In the genomic region with DNA sequence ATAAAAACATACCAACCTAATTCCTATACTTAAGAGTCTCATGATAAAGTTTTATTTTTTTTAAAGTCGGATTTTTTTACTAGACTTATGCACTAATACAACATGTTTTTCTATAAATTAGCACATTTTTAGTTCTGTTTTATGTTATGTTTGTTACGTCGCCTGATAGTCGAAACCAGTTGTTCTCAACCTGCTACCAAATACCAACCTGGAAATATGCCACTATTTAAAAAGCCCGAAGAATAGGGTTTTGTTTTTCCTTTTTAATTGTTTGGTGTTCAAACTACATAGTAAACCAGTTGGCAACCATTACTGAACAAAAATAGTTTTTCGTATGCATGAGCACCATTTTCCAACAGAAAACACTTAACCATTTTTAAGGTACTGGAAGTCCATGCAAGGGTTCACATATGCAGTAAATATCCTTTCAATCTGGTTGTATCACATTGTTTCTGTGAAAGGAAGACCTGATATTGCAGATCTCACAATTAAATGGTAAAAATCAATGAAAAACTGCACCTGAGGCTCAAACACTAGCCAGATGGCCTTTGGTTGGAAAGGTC, we compare ENCODE assay signal across 7 cellular contexts. TPM values are rescaled to one million over a fixed set of nuclear protein-coding genes. Genes with fewer than 3 reads are reported as not detected.
DNase-seq lines count a peak whose midpoint lies in the region; ATAC-seq, FAIRE-seq and TF ChIP-seq lines count a peak whose summit lies in the region.

No MANE protein-coding gene starts in this region.

- H3K9me3 ChIP-seq in HUES6 (ENCODE audit: control insufficient read depth, insufficient read depth, low read depth, low read length) (no peaks in the 10 kb centered on the region), adipocyte (ENCODE audit: control insufficient read depth, low read length) (no peaks in the 10 kb centered on the region), keratinocyte (ENCODE audit: control insufficient read depth, low read depth, low read length) (no peaks in the 10 kb centered on the region)

- no peaks in the 10 kb centered on the region for H3K36me3 ChIP-seq in HUES6 (ENCODE audit: control insufficient read depth, insufficient read depth, low read length)
- H3K36me3 ChIP-seq in adipocyte (ENCODE audit: control insufficient read depth, insufficient read depth, low read length, severe bottlenecking) = no peaks in the 10 kb centered on the region
- H3K36me3 ChIP-seq in keratinocyte (ENCODE audit: control insufficient read depth in 2 of 2, extremely low read depth in 1 of 2, insufficient read depth in 2 of 2, low read length in 2 of 2) = no peaks in the 10 kb centered on the region

- no peaks in the 10 kb centered on the region for H4K20me1 ChIP-seq in keratinocyte (ENCODE audit: control insufficient read depth, extremely low read depth, insufficient read depth, low read length)

- H3K9ac ChIP-seq in HUES6 (ENCODE audit: low read length) (peak overlapping the region; percentile 88), adipocyte (ENCODE audit: low read length) (peak overlapping the region; percentile 92), keratinocyte (ENCODE audit: control insufficient read depth, extremely low read depth, insufficient read depth, low read length) (peak overlapping the region; percentile 89)

- FAIRE-seq in keratinocyte (lab: Jason Lieb, UNC) = no peak

- DNase-seq in adipocyte (ENCODE audit: low read depth) (peak; percentile 34), keratinocyte (ENCODE audit: low read depth, low spot score) (no peak), DMS153 (lab: John Stamatoyannopoulos, UW) (no peak), HUDEP-2 (lab: John Stamatoyannopoulos, UW; ENCODE audit: unreplicated experiment in 76 of 76) (no peak)
- DNase-seq in stimulated activated naive CD8-positive, alpha-beta T cell treated with anti-CD3 and anti-CD28 coated beads, Interleukin-15, amount 100 ng/mL, for 72 hours = no peak

- H3K4me3 Mint-ChIP-seq in stimulated activated naive CD8-positive, alpha-beta T cell treated with anti-CD3 and anti-CD28 coated beads, Interleukin-15, amount 100 ng/mL, for 72 hours = peak overlapping the region; percentile 48 to 54

- H3K27ac ChIP-seq in HUES6 (ENCODE audit: low read depth, low read length) (peak overlapping the region; percentile 87; the same call in 1 of the 2 replicates), keratinocyte (ENCODE audit: control insufficient read depth, insufficient read depth, low read length) (peak overlapping the region; percentile 72)

- H3K27ac Mint-ChIP-seq in stimulated activated naive CD8-positive, alpha-beta T cell treated with anti-CD3 and anti-CD28 coated beads, Interleukin-15, amount 100 ng/mL, for 72 hours = no peak overlapping the region

- peak overlapping the region; percentile 99 for H3K4me2 ChIP-seq in keratinocyte (ENCODE audit: control insufficient read depth, extremely low read depth, insufficient read depth, low read depth, low read length)

- no peak for TF ChIP-seq CTCF in keratinocyte (optimal IDR thresholded peaks at IDR 0.05 in 1 of 3, IDR thresholded peaks at IDR 0.05 in 1 of 3, conservative IDR thresholded peaks at IDR 0.05 in 1 of 3; ENCODE audit: extremely low read depth in 1 of 3, insufficient read depth in 2 of 3, low read length in 3 of 3)

- H3K9me3 Mint-ChIP-seq in stimulated activated naive CD8-positive, alpha-beta T cell treated with anti-CD3 and anti-CD28 coated beads, Interleukin-15, amount 100 ng/mL, for 72 hours = no peaks in the 10 kb centered on the region

- dilution Hi-C loops in keratinocyte (cut with MboI; ENCODE audit: extremely low pct_ligation_motif_present, low sequenced_read_pairs) = no loop called here

- H3K27me3 ChIP-seq in HUES6 (ENCODE audit: control insufficient read depth, insufficient read depth, low read length) = no peaks in the 10 kb centered on the region
- no peaks in the 10 kb centered on the region for H3K27me3 ChIP-seq in adipocyte (replicated peaks; ENCODE audit: control insufficient read depth, insufficient read depth, low read length)
- no peaks in the 10 kb centered on the region for H3K27me3 ChIP-seq in keratinocyte (ENCODE audit: control insufficient read depth, extremely low read depth, insufficient read depth, low read length)

- H3K4me1 ChIP-seq in HUES6 (ENCODE audit: control insufficient read depth, insufficient read depth, low read length) (peaks cover 8% of the 10 kb centered on the region), adipocyte (ENCODE audit: control insufficient read depth, insufficient read depth, low read length) (peaks cover 30% of the 10 kb centered on the region), keratinocyte (ENCODE audit: control insufficient read depth, extremely low read depth, insufficient read depth, low read length) (peaks cover 9% of the 10 kb centered on the region)

- peaks cover 54% of the 10 kb centered on the region for H3K27me3 Mint-ChIP-seq in stimulated activated naive CD8-positive, alpha-beta T cell treated with anti-CD3 and anti-CD28 coated beads, Interleukin-15, amount 100 ng/mL, for 72 hours

- peak overlapping the region; percentile 77 for H3K4me3 ChIP-seq in HUES6 (ENCODE audit: low read depth, low read length)
- H3K4me3 ChIP-seq in adipocyte (ENCODE audit: low read length) = peak overlapping the region; percentile 98
- H3K4me3 ChIP-seq in keratinocyte (ENCODE audit: control insufficient read depth in 2 of 3, extremely low read depth in 1 of 3, insufficient read depth in 2 of 3, low read depth in 1 of 3, low read length in 3 of 3) = peak overlapping the region; percentile 90 to 95 (median 93)

- no peaks in the 10 kb centered on the region for H3K9me1 ChIP-seq in keratinocyte (ENCODE audit: control insufficient read depth, extremely low read depth, insufficient read depth, low read length)

- H3K79me2 ChIP-seq in keratinocyte (ENCODE audit: control insufficient read depth, insufficient read depth, low read length) = peaks cover 60% of the 10 kb centered on the region

- peak overlapping the region; percentile 70 for H2AFZ ChIP-seq in keratinocyte (ENCODE audit: control insufficient read depth, low read length)

- H3K4me1 Mint-ChIP-seq in stimulated activated naive CD8-positive, alpha-beta T cell treated with anti-CD3 and anti-CD28 coated beads, Interleukin-15, amount 100 ng/mL, for 72 hours = peaks cover 12% of the 10 kb centered on the region

- no peak for ATAC-seq in stimulated activated naive CD8-positive, alpha-beta T cell treated with anti-CD3 and anti-CD28 coated beads, Interleukin-15, amount 100 ng/mL, for 72 hours
- ATAC-seq in HG03342 (IDR thresholded peaks at IDR 0.05; ENCODE audit: unreplicated experiment) = no peak

RNA-seq across cellular contexts. Expression of gene WDFY3, which starts 1.4 kb away (rescaled TPM):
- 24.8 to 34.2 TPM (median 28.5 TPM) in 3 replicates for polyA plus RNA-seq in keratinocyte
- 19.3 TPM for polyA plus RNA-seq in keratinocyte (2011; ENCODE audit: low read depth)
- polyA plus RNA-seq in keratinocyte (2011; cell fraction: cytosol; rRNA removed) = 12.8 and 23.7 TPM in 2 replicates
- polyA plus RNA-seq in keratinocyte (2011; cell fraction: nucleus; rRNA removed) = 59.3 and 60.4 TPM in 2 replicates
- 11.7 and 19.5 TPM in 2 replicates for polyA plus RNA-seq in keratinocyte (2012; ENCODE audit: low replicate concordance)
- 80.5 to 178 TPM (median 160 TPM) in 3 replicates for polyA minus RNA-seq in keratinocyte
- polyA minus RNA-seq in keratinocyte (2011; cell fraction: cytosol; rRNA and poly(A)+ RNA removed) = 23.2 TPM
- polyA minus RNA-seq in keratinocyte (2011; cell fraction: nucleus; rRNA and poly(A)+ RNA removed) = 239 and 361 TPM in 2 replicates
